ENCODE assay signal across 9 cellular contexts in genomic region chr5:10913846-10914245, GRCh38.
DNase-seq lines count a peak whose midpoint lies in the region; ATAC-seq and TF ChIP-seq lines count a peak whose summit lies in the region.
"Had no signal": no experiment of that assay in that cellular context is flagged by ENCODE, and none has a peak within 500 bp of the region (broad histone marks: within the 10 kb centered on the region; RNA-seq: fewer than 3 reads in every experiment).

No MANE protein-coding gene starts in this region.

- CTCF ChIA-PET in activated CD8-positive, alpha-beta T cell treated with anti-CD3 and anti-CD28 coated beads, Interleukin-2, amount 10 ng/mL, durations not matched to agents 7 days and 5 days (lab: Charles Lee) = no interaction called here

- H3K27me3 Mint-ChIP-seq in type B pancreatic cell = peaks cover 9% of the 10 kb centered on the region
- peaks cover 15% of the 10 kb centered on the region for H3K27me3 Mint-ChIP-seq in activated CD8-positive, alpha-beta T cell treated with anti-CD3 and anti-CD28 coated beads, Interleukin-2, amount 10 ng/mL, durations not matched to agents 7 days and 5 days (ENCODE audit: low read depth)

- peak; percentile 53 for ATAC-seq in HG02610 (IDR thresholded peaks at IDR 0.05; ENCODE audit: unreplicated experiment)
- no peak; the same call in 1 of the 3 replicates for ATAC-seq in SK-N-SH treated with all-trans-retinoic acid at 6 μM for 48 hours
- no peak for ATAC-seq in activated CD8-positive, alpha-beta T cell treated with anti-CD3 and anti-CD28 coated beads, Interleukin-2, amount 10 ng/mL, durations not matched to agents 7 days and 5 days

- H3K9me3 Mint-ChIP-seq in type B pancreatic cell = no peaks in the 10 kb centered on the region
- no peaks in the 10 kb centered on the region for H3K9me3 Mint-ChIP-seq in activated CD8-positive, alpha-beta T cell treated with anti-CD3 and anti-CD28 coated beads, Interleukin-2, amount 10 ng/mL, durations not matched to agents 7 days and 5 days (ENCODE audit: insufficient read depth)

- H3K27ac Mint-ChIP-seq in type B pancreatic cell = no peak overlapping the region
- H3K27ac Mint-ChIP-seq in activated CD8-positive, alpha-beta T cell treated with anti-CD3 and anti-CD28 coated beads, Interleukin-2, amount 10 ng/mL, durations not matched to agents 7 days and 5 days = no peak overlapping the region

- no peaks in the 10 kb centered on the region for H3K4me1 Mint-ChIP-seq in type B pancreatic cell (ENCODE audit: unreplicated experiment)
- H3K4me1 Mint-ChIP-seq in activated CD8-positive, alpha-beta T cell treated with anti-CD3 and anti-CD28 coated beads, Interleukin-2, amount 10 ng/mL, durations not matched to agents 7 days and 5 days (ENCODE audit: low read depth) = no peaks in the 10 kb centered on the region

- H3K4me3 Mint-ChIP-seq in type B pancreatic cell = no peak overlapping the region
- no peak overlapping the region for H3K4me3 Mint-ChIP-seq in activated CD8-positive, alpha-beta T cell treated with anti-CD3 and anti-CD28 coated beads, Interleukin-2, amount 10 ng/mL, durations not matched to agents 7 days and 5 days

- in situ Hi-C loops in ACHN (cut with HindIII; ENCODE audit: low pct_ligation_motif_present, low pct_unique_long_range_greater_than_20kb, low sequenced_read_pairs) = no loop called here

- DNase-seq in ACHN (peak; percentile 6), globus pallidus (ENCODE audit: low spot score) (peak; percentile 3), type B pancreatic cell (ENCODE audit: extremely low spot score, unreplicated experiment) (no peak), NCI-H1694 (lab: John Stamatoyannopoulos, UW) (no peak)
- DNase-seq in NK-92 treated with Interleukin-12 subunit alpha and Interleukin-12 subunit beta, amount 100 ng/mL, for 24 hours (lab: John Stamatoyannopoulos, UW) = no peak
- DNase-seq in activated CD8-positive, alpha-beta T cell treated with anti-CD3 and anti-CD28 coated beads, Interleukin-2, amount 10 ng/mL, durations not matched to agents 7 days and 5 days = no peak
- DNase-seq: midbrain had no signal

- no peaks in the 10 kb centered on the region for H3K36me3 Mint-ChIP-seq in type B pancreatic cell
- no peaks in the 10 kb centered on the region for H3K36me3 Mint-ChIP-seq in activated CD8-positive, alpha-beta T cell treated with anti-CD3 and anti-CD28 coated beads, Interleukin-2, amount 10 ng/mL, durations not matched to agents 7 days and 5 days (ENCODE audit: low read depth)

- TF ChIP-seq CTCF in type B pancreatic cell (conservative IDR thresholded peaks at IDR 0.05) = no peak

- POLR2A ChIA-PET in activated CD8-positive, alpha-beta T cell treated with anti-CD3 and anti-CD28 coated beads, Interleukin-2, amount 10 ng/mL, durations not matched to agents 7 days and 5 days (lab: Charles Lee) = no interaction called here

TF ChIP-seq in SK-N-SH treated with all-trans-retinoic acid at 6 μM for 48 hours, 23 proteins besides CTCF, POLR2A, EP300 and RAD21:
- TF ChIP-seq ISL1 (CRISPR knock-in tag; IDR thresholded peaks at IDR 0.05) (peak; percentile 19; the same call in 1 of the 2 replicates), ZFP30 (CRISPR knock-in tag; IDR thresholded peaks at IDR 0.05) (no peak), ZC3H10 (CRISPR knock-in tag; IDR thresholded peaks at IDR 0.05) (no peak), CSDC2 (CRISPR knock-in tag; IDR thresholded peaks at IDR 0.05) (no peak), SNAI2 (CRISPR knock-in tag; IDR thresholded peaks at IDR 0.05) (no peak), CSRNP3 (CRISPR knock-in tag; IDR thresholded peaks at IDR 0.05) (no peak), GLIS3 (CRISPR knock-in tag; IDR thresholded peaks at IDR 0.05) (no peak)
- TF ChIP-seq, protein P1, sequence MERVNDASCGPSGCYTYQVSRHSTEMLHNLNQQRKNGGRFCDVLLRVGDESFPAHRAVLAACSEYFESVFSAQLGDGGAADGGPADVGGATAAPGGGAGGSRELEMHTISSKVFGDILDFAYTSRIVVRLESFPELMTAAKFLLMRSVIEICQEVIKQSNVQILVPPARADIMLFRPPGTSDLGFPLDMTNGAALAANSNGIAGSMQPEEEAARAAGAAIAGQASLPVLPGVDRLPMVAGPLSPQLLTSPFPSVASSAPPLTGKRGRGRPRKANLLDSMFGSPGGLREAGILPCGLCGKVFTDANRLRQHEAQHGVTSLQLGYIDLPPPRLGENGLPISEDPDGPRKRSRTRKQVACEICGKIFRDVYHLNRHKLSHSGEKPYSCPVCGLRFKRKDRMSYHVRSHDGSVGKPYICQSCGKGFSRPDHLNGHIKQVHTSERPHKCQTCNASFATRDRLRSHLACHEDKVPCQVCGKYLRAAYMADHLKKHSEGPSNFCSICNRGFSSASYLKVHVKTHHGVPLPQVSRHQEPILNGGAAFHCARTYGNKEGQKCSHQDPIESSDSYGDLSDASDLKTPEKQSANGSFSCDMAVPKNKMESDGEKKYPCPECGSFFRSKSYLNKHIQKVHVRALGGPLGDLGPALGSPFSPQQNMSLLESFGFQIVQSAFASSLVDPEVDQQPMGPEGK (CRISPR knock-in tag; IDR thresholded peaks at IDR 0.05; ENCODE audit: borderline replicate concordance) = no peak

Comparison
In these comparisons a context has a peak if more than half of its experiments do, and no peak if none do; other contexts are left out.
1. DNase-seq: peak in ACHN (single experiment) and globus pallidus (single experiment); none in type B pancreatic cell (single experiment), NK-92 treated with Interleukin-12 subunit alpha and Interleukin-12 subunit beta, amount 100 ng/mL, for 24 hours (single experiment), activated CD8-positive, alpha-beta T cell treated with anti-CD3 and anti-CD28 coated beads, Interleukin-2, amount 10 ng/mL, durations not matched to agents 7 days and 5 days (single experiment) and NCI-H1694 (single experiment).